In the genomic region with DNA sequence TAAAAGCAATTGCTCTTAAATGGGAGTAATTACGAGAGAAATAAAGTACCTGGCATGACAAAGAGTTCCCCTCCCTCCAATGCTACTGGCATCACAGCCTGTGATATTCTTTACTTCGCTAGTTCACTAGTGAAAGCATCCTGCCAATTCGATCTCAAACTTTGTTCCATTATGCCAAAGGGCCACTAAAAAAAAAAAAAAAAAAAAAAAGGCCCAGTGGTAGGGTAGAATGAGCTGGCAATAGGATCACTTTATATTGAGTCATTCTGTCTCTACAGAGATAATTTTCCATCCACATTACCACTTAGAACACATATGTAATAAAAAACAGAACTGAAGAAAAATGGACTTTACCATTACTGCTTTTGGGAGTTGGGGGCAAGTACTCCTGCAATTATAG, we compare ENCODE assay signal across 12 cellular contexts. TPM values are rescaled to one million over a fixed set of nuclear protein-coding genes. Genes with fewer than 3 reads are reported as not detected.
DNase-seq lines count a peak whose midpoint lies in the region; ATAC-seq lines count a peak whose summit lies in the region.
"Had no signal": no experiment of that assay in that cellular context is flagged by ENCODE, and none has a peak within 500 bp of the region (broad histone marks: within the 10 kb centered on the region; RNA-seq: fewer than 3 reads in every experiment).

No MANE protein-coding gene starts in this region.

- H3K27ac Mint-ChIP-seq in activated T-cell treated with anti-CD3 and anti-CD28 coated beads, Interleukin-2, amount 50 U/mL, for 72 hours: peak overlapping the region; percentile 89
- peak overlapping the region; percentile 83 for H3K27ac Mint-ChIP-seq in activated CD4-positive, alpha-beta memory T cell treated with anti-CD3 and anti-CD28 coated beads for 36 hours
- peak overlapping the region; percentile 93 for H3K27ac Mint-ChIP-seq in stimulated activated naive B cell treated with anti-CD40 and anti-IgM and Interleukin-4, amounts not matched to agents 10 μg/mL and 1 μg/mL and 100 μg/mL, for 72 hours

- no peaks in the 10 kb centered on the region for H3K27me3 Mint-ChIP-seq in activated T-cell treated with anti-CD3 and anti-CD28 coated beads, Interleukin-2, amount 50 U/mL, for 72 hours (ENCODE audit: low read depth)
- H3K27me3 Mint-ChIP-seq in activated CD4-positive, alpha-beta memory T cell treated with anti-CD3 and anti-CD28 coated beads for 36 hours: no peaks in the 10 kb centered on the region
- no peaks in the 10 kb centered on the region for H3K27me3 Mint-ChIP-seq in stimulated activated naive B cell treated with anti-CD40 and anti-IgM and Interleukin-4, amounts not matched to agents 10 μg/mL and 1 μg/mL and 100 μg/mL, for 72 hours
- H3K27me3 Mint-ChIP-seq: brain had no signal

- peak in 1 of 2 donors; percentile 11 for DNase-seq in activated T-cell treated with anti-CD3 and anti-CD28 coated beads, Interleukin-2, amount 50 U/mL, for 72 hours
- DNase-seq in activated T-cell treated with anti-CD3 and anti-CD28 coated beads, Interleukin-2, amount 50 U/mL, for 48 hours: no peak
- peak; percentile 14 for DNase-seq in activated CD4-positive, alpha-beta memory T cell treated with anti-CD3 and anti-CD28 coated beads for 36 hours
- DNase-seq in fibroblast of peridontal ligament (ENCODE audit: extremely low read depth) (peak; percentile 61), KG1 (lab: John Stamatoyannopoulos, UW) (no peak), LoVo (ENCODE audit: low spot score) (no peak), SK-N-DZ (ENCODE audit: low spot score) (no peak)
- no peak for DNase-seq in stimulated activated naive B cell treated with anti-CD40 and anti-IgM and Interleukin-4, amounts not matched to agents 10 μg/mL and 1 μg/mL and 100 μg/mL, for 72 hours
- DNase-seq: DMS153; pancreas; stimulated activated CD4-positive, alpha-beta T cell treated with anti-CD3 and anti-CD28 coated beads, Interleukin-15, amount 100 ng/mL, for 24 hours had no signal

- peak; percentile 88 to 92 for ATAC-seq in activated T-cell treated with anti-CD3 and anti-CD28 coated beads, Interleukin-2, amount 50 U/mL, for 72 hours (replicated peaks in 1 of 2)
- peak; percentile 89 to 91 for ATAC-seq in stimulated activated naive B cell treated with anti-CD40 and anti-IgM and Interleukin-4, amounts not matched to agents 10 μg/mL and 1 μg/mL and 100 μg/mL, for 72 hours (replicated peaks)

- H3K4me3 Mint-ChIP-seq in activated T-cell treated with anti-CD3 and anti-CD28 coated beads, Interleukin-2, amount 50 U/mL, for 72 hours: peak overlapping the region; percentile 31 to 46
- H3K4me3 Mint-ChIP-seq in activated CD4-positive, alpha-beta memory T cell treated with anti-CD3 and anti-CD28 coated beads for 36 hours: no peak overlapping the region
- H3K4me3 Mint-ChIP-seq in stimulated activated naive B cell treated with anti-CD40 and anti-IgM and Interleukin-4, amounts not matched to agents 10 μg/mL and 1 μg/mL and 100 μg/mL, for 72 hours: peak overlapping the region in 1 of 2 donors; percentile 11

- CTCF ChIA-PET in activated CD4-positive, alpha-beta memory T cell treated with anti-CD3 and anti-CD28 coated beads for 36 hours (lab: Charles Lee): no interaction called here

- H3K9me3 Mint-ChIP-seq in activated T-cell treated with anti-CD3 and anti-CD28 coated beads, Interleukin-2, amount 50 U/mL, for 72 hours: no peaks in the 10 kb centered on the region
- H3K9me3 Mint-ChIP-seq in activated CD4-positive, alpha-beta memory T cell treated with anti-CD3 and anti-CD28 coated beads for 36 hours: no peaks in the 10 kb centered on the region
- H3K9me3 Mint-ChIP-seq in stimulated activated naive B cell treated with anti-CD40 and anti-IgM and Interleukin-4, amounts not matched to agents 10 μg/mL and 1 μg/mL and 100 μg/mL, for 72 hours: no peaks in the 10 kb centered on the region
- H3K9me3 Mint-ChIP-seq: brain had no signal

- peaks cover 87% of the 10 kb centered on the region for H3K4me1 Mint-ChIP-seq in activated T-cell treated with anti-CD3 and anti-CD28 coated beads, Interleukin-2, amount 50 U/mL, for 72 hours (ENCODE audit: low read depth)
- peaks cover 59% of the 10 kb centered on the region for H3K4me1 Mint-ChIP-seq in activated CD4-positive, alpha-beta memory T cell treated with anti-CD3 and anti-CD28 coated beads for 36 hours (ENCODE audit: low read depth)
- peaks cover 28 to 86% of the 10 kb centered on the region in 2 donors for H3K4me1 Mint-ChIP-seq in stimulated activated naive B cell treated with anti-CD40 and anti-IgM and Interleukin-4, amounts not matched to agents 10 μg/mL and 1 μg/mL and 100 μg/mL, for 72 hours

- intact Hi-C loops in activated CD4-positive, alpha-beta memory T cell treated with anti-CD3 and anti-CD28 coated beads for 36 hours (cut with micrococcal nuclease): loop anchor here (1.0 kb wide), 2 partner anchors 11 to 44 kb away; a partner anchor contains a TSS

- POLR2A ChIA-PET in activated CD4-positive, alpha-beta memory T cell treated with anti-CD3 and anti-CD28 coated beads for 36 hours (lab: Charles Lee): interaction anchor here (0.5 kb wide), 1 partner anchor 11 kb away, joined by 4 read pairs; no protein-coding TSS in a partner anchor

- peaks cover 12 to 47% of the 10 kb centered on the region in 2 donors for H3K36me3 Mint-ChIP-seq in activated T-cell treated with anti-CD3 and anti-CD28 coated beads, Interleukin-2, amount 50 U/mL, for 72 hours (ENCODE audit: insufficient read depth in 2 of 2)
- H3K36me3 Mint-ChIP-seq in activated CD4-positive, alpha-beta memory T cell treated with anti-CD3 and anti-CD28 coated beads for 36 hours: peaks cover 44% of the 10 kb centered on the region
- H3K36me3 Mint-ChIP-seq in stimulated activated naive B cell treated with anti-CD40 and anti-IgM and Interleukin-4, amounts not matched to agents 10 μg/mL and 1 μg/mL and 100 μg/mL, for 72 hours: peaks cover 41 to 51% of the 10 kb centered on the region in 2 donors

RNA-seq across cellular contexts. Expression of a gene that starts 11.2 kb away (rescaled TPM):
- 100 to 1,000 TPM; 100 to 104 TPM for total RNA-seq in activated T-cell treated with anti-CD3 and anti-CD28 coated beads, Interleukin-2, amount 50 U/mL, for 72 hours
- total RNA-seq in activated CD4-positive, alpha-beta memory T cell treated with anti-CD3 and anti-CD28 coated beads for 36 hours: 10 to 100 TPM; 77.8 to 80.5 TPM
- 35.0 and 41.7 TPM in 2 replicates for polyA plus RNA-seq in SK-N-DZ (2014; cell fraction: cytosol; rRNA removed)
- polyA plus RNA-seq in SK-N-DZ (2014; cell fraction: nucleus; rRNA removed): 37.7 and 70.0 TPM in 2 replicates

Comparison
In these comparisons a context has a peak if more than half of its experiments do, and no peak if none do; other contexts are left out.
1. DNase-seq: peak in activated CD4-positive, alpha-beta memory T cell treated with anti-CD3 and anti-CD28 coated beads for 36 hours (single experiment) and fibroblast of peridontal ligament (single experiment); none in activated T-cell treated with anti-CD3 and anti-CD28 coated beads, Interleukin-2, amount 50 U/mL, for 48 hours (0 of 2), stimulated activated naive B cell treated with anti-CD40 and anti-IgM and Interleukin-4, amounts not matched to agents 10 μg/mL and 1 μg/mL and 100 μg/mL, for 72 hours (single experiment), KG1 (single experiment), LoVo (single experiment) and SK-N-DZ (single experiment).
2. Peak in every context shown above with its lines, with median percentiles within 50 percentile points of each other: H3K27ac Mint-ChIP-seq.